1 cellular context compared by ENCODE assay signal in the genomic region with DNA sequence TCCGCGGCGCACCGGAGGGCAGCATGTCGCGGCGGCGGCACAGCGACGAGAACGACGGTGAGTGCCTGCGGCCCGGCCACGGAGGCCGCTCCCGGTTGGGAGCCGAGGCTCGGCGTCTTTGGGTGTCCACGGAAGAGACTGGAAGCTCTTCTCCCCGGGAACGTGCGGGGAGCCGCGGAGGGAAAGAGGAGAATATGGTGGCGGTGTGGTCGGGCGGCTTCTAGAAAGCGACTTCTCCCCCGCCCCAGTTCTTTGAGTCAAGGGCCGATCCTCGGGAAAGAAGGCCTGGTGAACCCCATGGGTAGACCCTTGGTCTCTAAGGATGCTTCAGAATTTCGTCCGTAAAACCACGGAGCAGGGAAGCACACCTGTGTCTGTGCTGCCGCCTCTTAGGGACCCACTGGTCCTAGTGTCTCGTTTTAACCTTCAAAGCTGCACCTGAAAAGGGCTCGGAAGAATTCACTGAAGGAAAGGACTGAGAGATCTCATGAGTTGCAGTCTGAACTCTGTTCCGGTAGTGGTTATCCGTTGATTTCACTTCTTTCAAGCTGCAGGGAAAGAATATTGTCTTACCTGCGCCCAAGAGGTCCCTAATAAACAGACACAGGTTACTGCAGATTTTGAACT.
TF ChIP-seq lines count a peak whose summit lies in the region.

No MANE protein-coding gene starts in this region.

TF ChIP-seq in K562, 482 proteins besides CTCF, POLR2A, EP300 and RAD21 (continued from another document and continues in another):
- no peak for TF ChIP-seq POU5F1 (IDR thresholded peaks at IDR 0.05; ENCODE audit: borderline replicate concordance, low read depth, low read length, partially characterized antibody)
- no peak for TF ChIP-seq ZFP1 (CRISPR knock-in tag; IDR thresholded peaks at IDR 0.05)
- TF ChIP-seq ZNF384 (IDR thresholded peaks at IDR 0.05; ENCODE audit: low read depth, low read length) = no peak
- no peak for TF ChIP-seq NCOA1 (IDR thresholded peaks at IDR 0.05; ENCODE audit: low read depth)
- peak in 1 of 2 experiments; percentile 29 for TF ChIP-seq AFF1 (IDR thresholded peaks at IDR 0.05; ENCODE audit: low read depth in 1 of 2, partially characterized antibody in 2 of 2)
- TF ChIP-seq SMARCE1 (IDR thresholded peaks at IDR 0.05) = no peak
- TF ChIP-seq HDAC1 (IDR thresholded peaks at IDR 0.05) = peak in 1 of 2 experiments; percentile 87; a peak in 2 of 4 replicates
- no peak for TF ChIP-seq MCM5 (IDR thresholded peaks at IDR 0.05; ENCODE audit: low read depth)
- TF ChIP-seq CAMTA2 (CRISPR knock-in tag; conservative IDR thresholded peaks at IDR 0.05) = no peak
- peak; percentile 39; the same call in 1 of the 2 replicates for TF ChIP-seq NFIC (IDR thresholded peaks at IDR 0.05)
- no peak for TF ChIP-seq TCFL5 (CRISPR knock-in tag; conservative IDR thresholded peaks at IDR 0.05)
- TF ChIP-seq, protein P1, sequence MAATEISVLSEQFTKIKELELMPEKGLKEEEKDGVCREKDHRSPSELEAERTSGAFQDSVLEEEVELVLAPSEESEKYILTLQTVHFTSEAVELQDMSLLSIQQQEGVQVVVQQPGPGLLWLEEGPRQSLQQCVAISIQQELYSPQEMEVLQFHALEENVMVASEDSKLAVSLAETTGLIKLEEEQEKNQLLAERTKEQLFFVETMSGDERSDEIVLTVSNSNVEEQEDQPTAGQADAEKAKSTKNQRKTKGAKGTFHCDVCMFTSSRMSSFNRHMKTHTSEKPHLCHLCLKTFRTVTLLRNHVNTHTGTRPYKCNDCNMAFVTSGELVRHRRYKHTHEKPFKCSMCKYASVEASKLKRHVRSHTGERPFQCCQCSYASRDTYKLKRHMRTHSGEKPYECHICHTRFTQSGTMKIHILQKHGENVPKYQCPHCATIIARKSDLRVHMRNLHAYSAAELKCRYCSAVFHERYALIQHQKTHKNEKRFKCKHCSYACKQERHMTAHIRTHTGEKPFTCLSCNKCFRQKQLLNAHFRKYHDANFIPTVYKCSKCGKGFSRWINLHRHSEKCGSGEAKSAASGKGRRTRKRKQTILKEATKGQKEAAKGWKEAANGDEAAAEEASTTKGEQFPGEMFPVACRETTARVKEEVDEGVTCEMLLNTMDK (IDR thresholded peaks at IDR 0.05; ENCODE audit: borderline replicate concordance, insufficient read depth, low read depth, low read length, poor library complexity, severe bottlenecking) = no peak
- TF ChIP-seq CHD1 (IDR thresholded peaks at IDR 0.05; ENCODE audit: low read length) = no peak
- no peak for TF ChIP-seq ZBTB11 (CRISPR knock-in tag; IDR thresholded peaks at IDR 0.05)
- TF ChIP-seq NUFIP1 (IDR thresholded peaks at IDR 0.05; ENCODE audit: partially characterized antibody) = no peak
- TF ChIP-seq MTA1 (IDR thresholded peaks at IDR 0.05; ENCODE audit: borderline replicate concordance) = no peak
- TF ChIP-seq HMGXB4 (CRISPR knock-in tag; IDR thresholded peaks at IDR 0.05) = peak; percentile 71
- no peak for TF ChIP-seq ZNF583 (CRISPR knock-in tag; IDR thresholded peaks at IDR 0.05)
- no peak for TF ChIP-seq ZNF311 (CRISPR knock-in tag; IDR thresholded peaks at IDR 0.05)
- TF ChIP-seq GATA2 (CRISPR knock-in tag; IDR thresholded peaks at IDR 0.05) = no peak
- TF ChIP-seq PCBP1 (IDR thresholded peaks at IDR 0.05; ENCODE audit: low read depth, low read length, poor library complexity, severe bottlenecking) = peak; percentile 49
- peak; percentile 70; the same call in 1 of the 2 replicates for TF ChIP-seq CBX1 (IDR thresholded peaks at IDR 0.05; ENCODE audit: low read depth)
- peak; percentile 94 for TF ChIP-seq RBBP5 (IDR thresholded peaks at IDR 0.05; ENCODE audit: borderline replicate concordance, insufficient read depth, low read length, poor library complexity, severe bottlenecking)
- TF ChIP-seq PHB (CRISPR knock-in tag; IDR thresholded peaks at IDR 0.05) = 0 out of 2 replicates have a peak, but pooled peaks have one; percentile 31
- TF ChIP-seq ZNF253 (CRISPR knock-in tag; conservative IDR thresholded peaks at IDR 0.05) = no peak
- no peak for TF ChIP-seq ZNF274 (IDR thresholded peaks at IDR 0.05; ENCODE audit: borderline replicate concordance, low read depth, low read length)
- TF ChIP-seq MCM7 (IDR thresholded peaks at IDR 0.05) = no peak
- TF ChIP-seq, protein P2, sequence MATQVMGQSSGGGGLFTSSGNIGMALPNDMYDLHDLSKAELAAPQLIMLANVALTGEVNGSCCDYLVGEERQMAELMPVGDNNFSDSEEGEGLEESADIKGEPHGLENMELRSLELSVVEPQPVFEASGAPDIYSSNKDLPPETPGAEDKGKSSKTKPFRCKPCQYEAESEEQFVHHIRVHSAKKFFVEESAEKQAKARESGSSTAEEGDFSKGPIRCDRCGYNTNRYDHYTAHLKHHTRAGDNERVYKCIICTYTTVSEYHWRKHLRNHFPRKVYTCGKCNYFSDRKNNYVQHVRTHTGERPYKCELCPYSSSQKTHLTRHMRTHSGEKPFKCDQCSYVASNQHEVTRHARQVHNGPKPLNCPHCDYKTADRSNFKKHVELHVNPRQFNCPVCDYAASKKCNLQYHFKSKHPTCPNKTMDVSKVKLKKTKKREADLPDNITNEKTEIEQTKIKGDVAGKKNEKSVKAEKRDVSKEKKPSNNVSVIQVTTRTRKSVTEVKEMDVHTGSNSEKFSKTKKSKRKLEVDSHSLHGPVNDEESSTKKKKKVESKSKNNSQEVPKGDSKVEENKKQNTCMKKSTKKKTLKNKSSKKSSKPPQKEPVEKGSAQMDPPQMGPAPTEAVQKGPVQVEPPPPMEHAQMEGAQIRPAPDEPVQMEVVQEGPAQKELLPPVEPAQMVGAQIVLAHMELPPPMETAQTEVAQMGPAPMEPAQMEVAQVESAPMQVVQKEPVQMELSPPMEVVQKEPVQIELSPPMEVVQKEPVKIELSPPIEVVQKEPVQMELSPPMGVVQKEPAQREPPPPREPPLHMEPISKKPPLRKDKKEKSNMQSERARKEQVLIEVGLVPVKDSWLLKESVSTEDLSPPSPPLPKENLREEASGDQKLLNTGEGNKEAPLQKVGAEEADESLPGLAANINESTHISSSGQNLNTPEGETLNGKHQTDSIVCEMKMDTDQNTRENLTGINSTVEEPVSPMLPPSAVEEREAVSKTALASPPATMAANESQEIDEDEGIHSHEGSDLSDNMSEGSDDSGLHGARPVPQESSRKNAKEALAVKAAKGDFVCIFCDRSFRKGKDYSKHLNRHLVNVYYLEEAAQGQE (CRISPR knock-in tag; IDR thresholded peaks at IDR 0.05; ENCODE audit: low read depth) = no peak
- TF ChIP-seq, protein P3, sequence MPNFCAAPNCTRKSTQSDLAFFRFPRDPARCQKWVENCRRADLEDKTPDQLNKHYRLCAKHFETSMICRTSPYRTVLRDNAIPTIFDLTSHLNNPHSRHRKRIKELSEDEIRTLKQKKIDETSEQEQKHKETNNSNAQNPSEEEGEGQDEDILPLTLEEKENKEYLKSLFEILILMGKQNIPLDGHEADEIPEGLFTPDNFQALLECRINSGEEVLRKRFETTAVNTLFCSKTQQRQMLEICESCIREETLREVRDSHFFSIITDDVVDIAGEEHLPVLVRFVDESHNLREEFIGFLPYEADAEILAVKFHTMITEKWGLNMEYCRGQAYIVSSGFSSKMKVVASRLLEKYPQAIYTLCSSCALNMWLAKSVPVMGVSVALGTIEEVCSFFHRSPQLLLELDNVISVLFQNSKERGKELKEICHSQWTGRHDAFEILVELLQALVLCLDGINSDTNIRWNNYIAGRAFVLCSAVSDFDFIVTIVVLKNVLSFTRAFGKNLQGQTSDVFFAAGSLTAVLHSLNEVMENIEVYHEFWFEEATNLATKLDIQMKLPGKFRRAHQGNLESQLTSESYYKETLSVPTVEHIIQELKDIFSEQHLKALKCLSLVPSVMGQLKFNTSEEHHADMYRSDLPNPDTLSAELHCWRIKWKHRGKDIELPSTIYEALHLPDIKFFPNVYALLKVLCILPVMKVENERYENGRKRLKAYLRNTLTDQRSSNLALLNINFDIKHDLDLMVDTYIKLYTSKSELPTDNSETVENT (CRISPR knock-in tag; IDR thresholded peaks at IDR 0.05) = 0 out of 2 replicates have a peak, but pooled peaks have one; percentile 6
- no peak for TF ChIP-seq ZNF76 (CRISPR knock-in tag; IDR thresholded peaks at IDR 0.05; ENCODE audit: borderline replicate concordance)
- TF ChIP-seq, protein P4, sequence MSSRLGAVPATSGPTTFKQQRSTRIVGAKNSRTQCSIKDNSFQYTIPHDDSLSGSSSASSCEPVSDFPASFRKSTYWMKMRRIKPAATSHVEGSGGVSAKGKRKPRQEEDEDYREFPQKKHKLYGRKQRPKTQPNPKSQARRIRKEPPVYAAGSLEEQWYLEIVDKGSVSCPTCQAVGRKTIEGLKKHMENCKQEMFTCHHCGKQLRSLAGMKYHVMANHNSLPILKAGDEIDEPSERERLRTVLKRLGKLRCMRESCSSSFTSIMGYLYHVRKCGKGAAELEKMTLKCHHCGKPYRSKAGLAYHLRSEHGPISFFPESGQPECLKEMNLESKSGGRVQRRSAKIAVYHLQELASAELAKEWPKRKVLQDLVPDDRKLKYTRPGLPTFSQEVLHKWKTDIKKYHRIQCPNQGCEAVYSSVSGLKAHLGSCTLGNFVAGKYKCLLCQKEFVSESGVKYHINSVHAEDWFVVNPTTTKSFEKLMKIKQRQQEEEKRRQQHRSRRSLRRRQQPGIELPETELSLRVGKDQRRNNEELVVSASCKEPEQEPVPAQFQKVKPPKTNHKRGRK (tag; IDR thresholded peaks at IDR 0.05) = no peak
- TF ChIP-seq, protein P5, sequence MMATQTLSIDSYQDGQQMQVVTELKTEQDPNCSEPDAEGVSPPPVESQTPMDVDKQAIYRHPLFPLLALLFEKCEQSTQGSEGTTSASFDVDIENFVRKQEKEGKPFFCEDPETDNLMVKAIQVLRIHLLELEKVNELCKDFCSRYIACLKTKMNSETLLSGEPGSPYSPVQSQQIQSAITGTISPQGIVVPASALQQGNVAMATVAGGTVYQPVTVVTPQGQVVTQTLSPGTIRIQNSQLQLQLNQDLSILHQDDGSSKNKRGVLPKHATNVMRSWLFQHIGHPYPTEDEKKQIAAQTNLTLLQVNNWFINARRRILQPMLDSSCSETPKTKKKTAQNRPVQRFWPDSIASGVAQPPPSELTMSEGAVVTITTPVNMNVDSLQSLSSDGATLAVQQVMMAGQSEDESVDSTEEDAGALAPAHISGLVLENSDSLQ (IDR thresholded peaks at IDR 0.05) = no peak
- 0 out of 2 replicates have a peak, but pooled peaks have one; percentile 24 for TF ChIP-seq CTBP1 (IDR thresholded peaks at IDR 0.05; ENCODE audit: borderline replicate concordance)
- TF ChIP-seq HNRNPK (IDR thresholded peaks at IDR 0.05; ENCODE audit: low read depth, low read length, poor library complexity, severe bottlenecking) = no peak
- TF ChIP-seq BHLHE40 (IDR thresholded peaks at IDR 0.05; ENCODE audit: low read length) = no peak
- no peak for TF ChIP-seq MTA2 (IDR thresholded peaks at IDR 0.05; ENCODE audit: low read depth)
- TF ChIP-seq ZNF445 (CRISPR knock-in tag; IDR thresholded peaks at IDR 0.05; ENCODE audit: low read depth) = no peak
- 0 out of 2 replicates have a peak, but pooled peaks have one; percentile 25 for TF ChIP-seq KLF1 (tag; IDR thresholded peaks at IDR 0.05)
